Comparison of ENCODE assay signal across 18 cellular contexts in the genomic region with DNA sequence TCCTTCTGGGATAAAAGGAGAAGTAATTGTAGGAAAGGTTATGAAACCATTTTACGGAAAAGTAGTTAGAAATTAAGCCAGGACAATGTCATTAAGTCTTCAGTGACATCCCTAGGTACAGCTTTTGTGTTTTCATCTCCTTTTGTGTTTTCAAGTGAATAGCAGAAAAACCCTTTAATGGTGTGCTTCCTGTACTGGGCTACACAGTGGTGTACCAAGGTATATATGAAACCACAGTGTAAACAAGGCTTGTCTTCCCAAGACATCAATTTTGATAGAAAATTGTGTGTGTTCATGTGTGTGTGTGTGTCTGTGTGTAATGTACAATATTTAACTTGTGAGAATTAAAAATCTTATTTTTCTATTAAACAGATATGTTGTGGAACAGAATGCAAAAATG. TPM values are rescaled to one million over a fixed set of nuclear protein-coding genes. Genes with fewer than 3 reads are reported as not detected.
DNase-seq lines count a peak whose midpoint lies in the region; ATAC-seq and TF ChIP-seq lines count a peak whose summit lies in the region.
"Had no signal": no experiment of that assay in that cellular context is flagged by ENCODE, and none has a peak within 500 bp of the region (broad histone marks: within the 10 kb centered on the region; RNA-seq: fewer than 3 reads in every experiment).

No MANE protein-coding gene starts in this region.

- H3K4me1 ChIP-seq in upper lobe of right lung = no peaks in the 10 kb centered on the region
- H3K4me1 ChIP-seq: BE2C, HAP-1 had no signal

- H3K27me3 ChIP-seq in upper lobe of right lung = no peaks in the 10 kb centered on the region
- H3K27me3 ChIP-seq: BE2C had no signal

- CTCF ChIA-PET in activated CD4-positive, alpha-beta T cell treated with anti-CD3 and anti-CD28 coated beads for 36 hours (lab: Charles Lee) = interaction anchor here (0.7 to 1.7 kb wide), 7 partner anchors 7 to 146 kb away, joined by 3 to 6 read pairs (median 3); partner anchors contain the start of genes MRPL17 and TPP1

- H3K27ac Mint-ChIP-seq in activated CD4-positive, alpha-beta T cell treated with anti-CD3 and anti-CD28 coated beads for 36 hours = peak overlapping the region; percentile 21
- H3K27ac Mint-ChIP-seq in activated naive CD8-positive, alpha-beta T cell = no peak overlapping the region
- H3K27ac Mint-ChIP-seq in activated naive CD8-positive, alpha-beta T cell treated with anti-CD3 and anti-CD28 coated beads for 36 hours = no peak overlapping the region
- peak overlapping the region; percentile 75 for H3K27ac Mint-ChIP-seq in T-helper 17 cell
- peak overlapping the region in 6 of 10 donors; percentile 34 to 86 (median 81) for H3K27ac Mint-ChIP-seq in naive thymus-derived CD8-positive, alpha-beta T cell

- no peaks in the 10 kb centered on the region for H3K36me3 ChIP-seq in upper lobe of right lung
- H3K36me3 ChIP-seq: BE2C, HAP-1 had no signal

- ATAC-seq in activated CD4-positive, alpha-beta T cell treated with anti-CD3 and anti-CD28 coated beads for 36 hours = no peak
- ATAC-seq in T-helper 17 cell (peak; percentile 59), upper lobe of right lung (no peak)
- peak; percentile 46 to 68 for ATAC-seq in naive thymus-derived CD8-positive, alpha-beta T cell

- H3K27ac ChIP-seq in upper lobe of right lung = no peak overlapping the region
- H3K27ac ChIP-seq: PC-9 had no signal

- POLR2A ChIA-PET in activated CD4-positive, alpha-beta T cell treated with anti-CD3 and anti-CD28 coated beads for 36 hours (lab: Charles Lee) = no interaction called here
- POLR2A ChIA-PET in naive thymus-derived CD8-positive, alpha-beta T cell (lab: Charles Lee) = interaction anchor here (0.8 to 5.7 kb wide), 3 partner anchors 9 to 62 kb away, joined by 3 to 46 read pairs (median 13); partner anchors contain the start of genes MRPL17 and TAF10

- DNase-seq in activated CD4-positive, alpha-beta T cell treated with anti-CD3 and anti-CD28 coated beads for 36 hours = no peak
- no peak for DNase-seq in activated CD4-positive, alpha-beta T cell treated with anti-CD3 and anti-CD28 coated beads, Interleukin-2, amount 50 U/mL, for 48 hours
- DNase-seq in activated naive CD8-positive, alpha-beta T cell treated with anti-CD3 and anti-CD28 coated beads for 36 hours = no peak
- no peak for DNase-seq in T-helper 17 cell
- DNase-seq in naive thymus-derived CD8-positive, alpha-beta T cell = no peak
- DNase-seq in mesenteric fat pad (ENCODE audit: low spot score) = no peak
- DNase-seq in upper lobe of right lung = no peak
- DNase-seq: 8988T, BE2C, DMS79 treated with DMSO at 0.1 percent for 48 hours, Karpas-422, NCI-H1105, NCI-H1694, NCI-H510A treated with DMSO at 0.1 percent for 48 hours, NCI-H82, PC-9 had no signal

- H3K4me3 ChIP-seq in upper lobe of right lung = no peak overlapping the region
- H3K4me3 ChIP-seq: HAP-1, PC-9 had no signal

- intact Hi-C loops in activated CD4-positive, alpha-beta T cell treated with anti-CD3 and anti-CD28 coated beads for 36 hours (cut with DNase I, micrococcal nuclease) = no loop called here
- intact Hi-C loops in upper lobe of right lung (cut with DNase I) = no loop called here

- no peak overlapping the region for H3K4me3 Mint-ChIP-seq in activated CD4-positive, alpha-beta T cell treated with anti-CD3 and anti-CD28 coated beads for 36 hours
- peak overlapping the region; percentile 24 for H3K4me3 Mint-ChIP-seq in activated naive CD8-positive, alpha-beta T cell
- no peak overlapping the region for H3K4me3 Mint-ChIP-seq in activated naive CD8-positive, alpha-beta T cell treated with anti-CD3 and anti-CD28 coated beads for 36 hours
- peak overlapping the region; percentile 69 for H3K4me3 Mint-ChIP-seq in T-helper 17 cell
- H3K4me3 Mint-ChIP-seq in naive thymus-derived CD8-positive, alpha-beta T cell = peak overlapping the region in 7 of 10 donors; percentile 14 to 62 (median 52)

- H3K9me3 Mint-ChIP-seq in activated CD4-positive, alpha-beta T cell treated with anti-CD3 and anti-CD28 coated beads for 36 hours (ENCODE audit: low read depth) = no peaks in the 10 kb centered on the region
- no peaks in the 10 kb centered on the region for H3K9me3 Mint-ChIP-seq in activated naive CD8-positive, alpha-beta T cell (ENCODE audit: low read depth)
- peaks cover 6% of the 10 kb centered on the region for H3K9me3 Mint-ChIP-seq in activated naive CD8-positive, alpha-beta T cell treated with anti-CD3 and anti-CD28 coated beads for 36 hours
- H3K9me3 Mint-ChIP-seq in naive thymus-derived CD8-positive, alpha-beta T cell = peaks cover 0 to 4% (median 0%) of the 10 kb centered on the region in 9 donors

- peaks cover 6% of the 10 kb centered on the region for H3K36me3 Mint-ChIP-seq in activated CD4-positive, alpha-beta T cell treated with anti-CD3 and anti-CD28 coated beads for 36 hours (ENCODE audit: low read depth)
- H3K36me3 Mint-ChIP-seq in activated naive CD8-positive, alpha-beta T cell = peaks cover 2% of the 10 kb centered on the region
- peaks cover 13% of the 10 kb centered on the region for H3K36me3 Mint-ChIP-seq in activated naive CD8-positive, alpha-beta T cell treated with anti-CD3 and anti-CD28 coated beads for 36 hours
- H3K36me3 Mint-ChIP-seq in T-helper 17 cell (ENCODE audit: low read depth) = no peaks in the 10 kb centered on the region
- no peaks in the 10 kb centered on the region for H3K36me3 Mint-ChIP-seq in naive thymus-derived CD8-positive, alpha-beta T cell

- H3K27me3 Mint-ChIP-seq in activated CD4-positive, alpha-beta T cell treated with anti-CD3 and anti-CD28 coated beads for 36 hours = no peaks in the 10 kb centered on the region
- H3K27me3 Mint-ChIP-seq in activated naive CD8-positive, alpha-beta T cell = no peaks in the 10 kb centered on the region
- H3K27me3 Mint-ChIP-seq in activated naive CD8-positive, alpha-beta T cell treated with anti-CD3 and anti-CD28 coated beads for 36 hours = no peaks in the 10 kb centered on the region
- no peaks in the 10 kb centered on the region for H3K27me3 Mint-ChIP-seq in T-helper 17 cell
- H3K27me3 Mint-ChIP-seq in naive thymus-derived CD8-positive, alpha-beta T cell = no peaks in the 10 kb centered on the region

- no peak for TF ChIP-seq CTCF in upper lobe of right lung (IDR thresholded peaks at IDR 0.05)

- H3K9me3 ChIP-seq in T-helper 17 cell (ENCODE audit: control insufficient read depth, low read length, poor library complexity, severe bottlenecking) = no peaks in the 10 kb centered on the region
- no peaks in the 10 kb centered on the region for H3K9me3 ChIP-seq in upper lobe of right lung
- H3K9me3 ChIP-seq: BE2C, HAP-1 had no signal

- peaks cover 49% of the 10 kb centered on the region for H3K4me1 Mint-ChIP-seq in activated CD4-positive, alpha-beta T cell treated with anti-CD3 and anti-CD28 coated beads for 36 hours
- H3K4me1 Mint-ChIP-seq in activated naive CD8-positive, alpha-beta T cell (ENCODE audit: low read depth) = peaks cover 62% of the 10 kb centered on the region
- peaks cover 49% of the 10 kb centered on the region for H3K4me1 Mint-ChIP-seq in activated naive CD8-positive, alpha-beta T cell treated with anti-CD3 and anti-CD28 coated beads for 36 hours
- peaks cover 44% of the 10 kb centered on the region for H3K4me1 Mint-ChIP-seq in T-helper 17 cell
- H3K4me1 Mint-ChIP-seq in naive thymus-derived CD8-positive, alpha-beta T cell = peaks cover 46 to 70% (median 61%) of the 10 kb centered on the region in 4 donors

RNA-seq across cellular contexts. Expression of gene MRPL17, which starts 8.9 kb away (rescaled TPM):
- 100 to 1,000 TPM; 118 to 156 TPM for total RNA-seq in activated CD4-positive, alpha-beta T cell treated with anti-CD3 and anti-CD28 coated beads for 36 hours
- total RNA-seq in activated naive CD8-positive, alpha-beta T cell treated with anti-CD3 and anti-CD28 coated beads for 36 hours = 100 to 1,000 TPM; 141 to 143 TPM
- 10 to 100 TPM; 10.9 TPM for total RNA-seq in T-helper 17 cell
- total RNA-seq in naive thymus-derived CD8-positive, alpha-beta T cell = 10 to 100 TPM; 27.5 to 30.1 TPM
- polyA plus RNA-seq in naive thymus-derived CD8-positive, alpha-beta T cell = 10 to 100 TPM; 16.2 to 23.6 (median 16.5) TPM
- total RNA-seq in mesenteric fat pad = 42.2 TPM
- total RNA-seq in upper lobe of right lung = 35.1 TPM

RNA-seq across cellular contexts. Expression of gene DCHS1, which starts 18.6 kb away (rescaled TPM):
- under 1 TPM; 0.78 to 0.91 TPM for total RNA-seq in activated CD4-positive, alpha-beta T cell treated with anti-CD3 and anti-CD28 coated beads for 36 hours
- 1 to 10 TPM; 1.3 to 1.4 TPM for total RNA-seq in activated naive CD8-positive, alpha-beta T cell treated with anti-CD3 and anti-CD28 coated beads for 36 hours
- total RNA-seq in T-helper 17 cell (1 to 10 TPM; 1.8 to 8.0 TPM), mesenteric fat pad (23.0 TPM), upper lobe of right lung (28.0 TPM)
- total RNA-seq in naive thymus-derived CD8-positive, alpha-beta T cell = 10 to 100 TPM; 14.4 to 14.9 TPM
- polyA plus RNA-seq in naive thymus-derived CD8-positive, alpha-beta T cell = 1 to 10 TPM; 2.2 to 6.1 (median 2.9) TPM

RNA-seq across cellular contexts. Expression of gene TPP1, which starts 55.0 kb away (rescaled TPM):
- total RNA-seq in activated CD4-positive, alpha-beta T cell treated with anti-CD3 and anti-CD28 coated beads for 36 hours = 10 to 100 TPM; 38.1 to 47.9 TPM
- total RNA-seq in activated naive CD8-positive, alpha-beta T cell treated with anti-CD3 and anti-CD28 coated beads for 36 hours = 10 to 100 TPM; 30.7 to 33.7 TPM
- total RNA-seq in T-helper 17 cell (10 to 100 TPM; 77.1 to 84.6 TPM), mesenteric fat pad (133 TPM), upper lobe of right lung (207 TPM)
- 100 to 1,000 TPM; 130 TPM for total RNA-seq in naive thymus-derived CD8-positive, alpha-beta T cell
- polyA plus RNA-seq in naive thymus-derived CD8-positive, alpha-beta T cell = 100 to 1,000 TPM in 1 of 3 donors, 10 to 100 TPM in 2; 84.8 to 107 (median 85.1) TPM

Comparison
In these comparisons a context has a peak if more than half of its experiments do, and no peak if none do; other contexts are left out.
1. H3K4me3 Mint-ChIP-seq: peak in activated naive CD8-positive, alpha-beta T cell (single experiment), T-helper 17 cell (single experiment) and naive thymus-derived CD8-positive, alpha-beta T cell (7 of 10); none in activated CD4-positive, alpha-beta T cell treated with anti-CD3 and anti-CD28 coated beads for 36 hours (single experiment) and activated naive CD8-positive, alpha-beta T cell treated with anti-CD3 and anti-CD28 coated beads for 36 hours (single experiment).
2. ATAC-seq: peak in T-helper 17 cell (single experiment) and naive thymus-derived CD8-positive, alpha-beta T cell (2 of 2); none in activated CD4-positive, alpha-beta T cell treated with anti-CD3 and anti-CD28 coated beads for 36 hours (single experiment) and upper lobe of right lung (single experiment).
3. H3K27ac Mint-ChIP-seq: peak in activated CD4-positive, alpha-beta T cell treated with anti-CD3 and anti-CD28 coated beads for 36 hours (single experiment), T-helper 17 cell (single experiment) and naive thymus-derived CD8-positive, alpha-beta T cell (6 of 10); none in activated naive CD8-positive, alpha-beta T cell (single experiment) and activated naive CD8-positive, alpha-beta T cell treated with anti-CD3 and anti-CD28 coated beads for 36 hours (single experiment).